8 cellular contexts compared by ENCODE assay signal in genomic region chr3:101685870-101686307, GRCh38. TPM values are rescaled to one million over a fixed set of nuclear protein-coding genes. Genes with fewer than 3 reads are reported as not detected.
DNase-seq lines count a peak whose midpoint lies in the region; ATAC-seq and TF ChIP-seq lines count a peak whose summit lies in the region.

No MANE protein-coding gene starts in this region.

- ATAC-seq in GM18520 (IDR thresholded peaks at IDR 0.05; ENCODE audit: unreplicated experiment) (peak; percentile 1), HG03354 (IDR thresholded peaks at IDR 0.05; ENCODE audit: poor library complexity, severe bottlenecking, unreplicated experiment) (peak; percentile 3), body of pancreas (peak; percentile 15), upper lobe of left lung (ENCODE audit: low FRiP score in 2 of 2) (peak; percentile 13 to 34)

- H3K36me3 ChIP-seq in body of pancreas (replicated peaks in 1 of 2; ENCODE audit: insufficient read depth in 1 of 2, low read depth in 2 of 2) (peaks cover 10 to 19% of the 10 kb centered on the region in 2 donors), liver (ENCODE audit: control insufficient read depth in 4 of 4, insufficient read depth in 3 of 4, low read depth in 1 of 4, low read length in 3 of 4) (peaks cover 16 to 36% (median 24%) of the 10 kb centered on the region in 4 donors), upper lobe of left lung (peaks cover 6 to 47% (median 22%) of the 10 kb centered on the region in 4 donors)

- H3K9me3 ChIP-seq in body of pancreas (no peaks in the 10 kb centered on the region), liver (ENCODE audit: control insufficient read depth in 4 of 4, low read length in 3 of 4) (no peaks in the 10 kb centered on the region), upper lobe of left lung (no peaks in the 10 kb centered on the region)

- H3K27ac ChIP-seq in body of pancreas (peak overlapping the region; percentile 67 to 91 (median 88)), liver (ENCODE audit: low read depth in 1 of 2, low read length in 2 of 2) (peak overlapping the region; percentile 86 to 91), upper lobe of left lung (peak overlapping the region; percentile 87 to 92 (median 90))

- TF ChIP-seq POLR2A in body of pancreas (IDR thresholded peaks at IDR 0.05) (no peak), upper lobe of left lung (IDR thresholded peaks at IDR 0.05) (no peak)

- H3K9ac ChIP-seq in liver (ENCODE audit: low read depth in 1 of 2, low read length in 2 of 2) = peak overlapping the region; percentile 80 to 99

- no peak for DNase-seq in body of pancreas
- DNase-seq in upper lobe of left lung = no peak
- no peak for DNase-seq in posterior vena cava (ENCODE audit: low spot score)
- no peak for DNase-seq in GM20000 (ENCODE audit: low spot score)
- DNase-seq in DMS153 treated with DMSO at 0.1 percent for 48 hours (lab: John Stamatoyannopoulos, UW; ENCODE audit: unreplicated experiment) = no peak

- TF ChIP-seq CTCF in body of pancreas (IDR thresholded peaks at IDR 0.05) (no peak), liver (IDR thresholded peaks at IDR 0.05; ENCODE audit: low read depth, low read length, missing input control) (no peak), upper lobe of left lung (IDR thresholded peaks at IDR 0.05) (no peak), GM20000 (IDR thresholded peaks at IDR 0.05; ENCODE audit: extremely low read depth, missing control alignments) (no peak)

- no peak for TF ChIP-seq RAD21 in liver (IDR thresholded peaks at IDR 0.05)

- H3K4me1 ChIP-seq in body of pancreas = peaks cover 40% of the 10 kb centered on the region
- H3K4me1 ChIP-seq in liver (ENCODE audit: control insufficient read depth in 4 of 4, insufficient read depth in 4 of 4, low read length in 3 of 4) = peaks cover 9 to 33% (median 15%) of the 10 kb centered on the region in 4 donors
- H3K4me1 ChIP-seq in upper lobe of left lung = peaks cover 36 to 72% (median 42%) of the 10 kb centered on the region in 4 donors

- WGBS in body of pancreas, 2 donors = 1% methylated on average over 11 of the region's 11 CpGs
- under 1% methylated on average over 11 of the region's 11 CpGs for WGBS in liver
- WGBS in upper lobe of left lung, 2 donors = 4 to 5% methylated on average over 11 of the region's 11 CpGs

- H3K27me3 ChIP-seq in body of pancreas = no peaks in the 10 kb centered on the region
- no peaks in the 10 kb centered on the region for H3K27me3 ChIP-seq in liver (ENCODE audit: control insufficient read depth in 4 of 4, insufficient read depth in 4 of 4, low read length in 3 of 4)
- H3K27me3 ChIP-seq in upper lobe of left lung = no peaks in the 10 kb centered on the region

- intact Hi-C loops in body of pancreas (cut with DNase I) (no loop called here), posterior vena cava (cut with DNase I) (loop anchor here in 1 of 2 donors (10.0 kb wide), 1 partner anchor 1841 kb away; no protein-coding TSS in a partner anchor)

- H3K4me3 ChIP-seq in body of pancreas = peak overlapping the region; percentile 56 to 62
- peak overlapping the region; percentile 59 to 98 (median 67) for H3K4me3 ChIP-seq in liver (ENCODE audit: low read depth in 1 of 3, low read length in 3 of 3)
- H3K4me3 ChIP-seq in upper lobe of left lung = peak overlapping the region; percentile 50 to 63 (median 55)

- no peak for TF ChIP-seq EP300 in upper lobe of left lung (IDR thresholded peaks at IDR 0.05)

TF ChIP-seq in liver, 16 proteins besides CTCF, POLR2A, EP300 and RAD21:
- TF ChIP-seq JUND (IDR thresholded peaks at IDR 0.05) (no peak), EGR1 (IDR thresholded peaks at IDR 0.05; ENCODE audit: low read depth in 2 of 2) (no peak), FOXA1 (IDR thresholded peaks at IDR 0.05) (no peak), ZBTB33 (IDR thresholded peaks at IDR 0.05) (no peak), GABPA (IDR thresholded peaks at IDR 0.05 in 1 of 2, conservative IDR thresholded peaks at IDR 0.05 in 1 of 2) (no peak), ATF3 (IDR thresholded peaks at IDR 0.05) (no peak), FOXA2 (IDR thresholded peaks at IDR 0.05) (no peak), RXRA (IDR thresholded peaks at IDR 0.05) (no peak), REST (IDR thresholded peaks at IDR 0.05) (no peak), NR2F2 (IDR thresholded peaks at IDR 0.05) (no peak), HNF4G (IDR thresholded peaks at IDR 0.05) (no peak), MAX (IDR thresholded peaks at IDR 0.05) (no peak), TAF1 (conservative IDR thresholded peaks at IDR 0.05) (no peak), HNF4A (conservative IDR thresholded peaks at IDR 0.05) (no peak), YY1 (IDR thresholded peaks at IDR 0.05) (no peak), SP1 (IDR thresholded peaks at IDR 0.05) (no peak)

RNA-seq across cellular contexts. Expression of gene RPL24, which starts 0.6 kb away (rescaled TPM):
- 100 to 1,000 TPM; 616 to 646 TPM for total RNA-seq in body of pancreas
- total RNA-seq in liver = 100 to 1,000 TPM; 345 to 761 TPM
- 100 to 1,000 TPM; 216 to 499 TPM for polyA plus RNA-seq in liver
- total RNA-seq in upper lobe of left lung = 1,000 to 10,000 TPM in 1 of 6 donors, 100 to 1,000 TPM in 5; 695 to 1,240 (median 904) TPM
- total RNA-seq in posterior vena cava = 100 to 1,000 TPM; 756 TPM

RNA-seq across cellular contexts. Expression of gene ZBTB11, which starts 9.0 kb away (rescaled TPM):
- 10 to 100 TPM; 11.5 to 20.5 TPM for total RNA-seq in body of pancreas
- total RNA-seq in liver = 10 to 100 TPM; 14.6 to 18.7 TPM
- polyA plus RNA-seq in liver = 1 to 10 TPM; 3.8 to 3.9 TPM
- total RNA-seq in upper lobe of left lung = 10 to 100 TPM; 16.3 to 41.4 (median 19.8) TPM
- 10 to 100 TPM; 12.2 to 15.5 TPM for total RNA-seq in posterior vena cava

RNA-seq across cellular contexts. Expression of gene CEP97, which starts 38.5 kb away (rescaled TPM):
- total RNA-seq in body of pancreas (1 to 10 TPM; 3.3 to 3.4 TPM), liver (1 to 10 TPM; 3.3 to 8.3 TPM), upper lobe of left lung (10 to 100 TPM in 1 of 6 donors, 1 to 10 TPM in 5; 4.7 to 14.9 (median 7.7) TPM), posterior vena cava (1 to 10 TPM; 7.2 to 9.9 TPM)
- polyA plus RNA-seq in liver = under 1 TPM; 0.57 to 0.78 TPM
